In genomic region chr2:69615969-69616368, GRCh38 we compare ENCODE assay signal across 14 cellular contexts. TPM values are rescaled to one million over a fixed set of nuclear protein-coding genes. Genes with fewer than 3 reads are reported as not detected.
DNase-seq lines count a peak whose midpoint lies in the region; ATAC-seq, FAIRE-seq and TF ChIP-seq lines count a peak whose summit lies in the region.
"Had no signal": no experiment of that assay in that cellular context is flagged by ENCODE, and none has a peak within 500 bp of the region (broad histone marks: within the 10 kb centered on the region; RNA-seq: fewer than 3 reads in every experiment).

No MANE protein-coding gene starts in this region.

- FAIRE-seq in GM18507 (lab: Jason Lieb, UNC) = peak; percentile 64

- intact Hi-C loops in Right ventricle myocardium superior (cut with DNase I) = no loop called here
- intact Hi-C loops in dorsolateral prefrontal cortex (cut with DNase I) = no loop called here

- ATAC-seq in GM21381 (IDR thresholded peaks at IDR 0.05; ENCODE audit: unreplicated experiment) (peak; percentile 49), left lobe of liver (peak; percentile 64), Right ventricle myocardium superior (ENCODE audit: poor library complexity) (no peak), HG02759 (IDR thresholded peaks at IDR 0.05; ENCODE audit: unreplicated experiment) (no peak)
- ATAC-seq: heart left ventricle, left colon had no signal

- no peak overlapping the region for H3K4me3 ChIP-seq in dorsolateral prefrontal cortex
- H3K4me3 ChIP-seq: BLaER1, heart left ventricle had no signal

- no peak overlapping the region for H3K27ac ChIP-seq in dorsolateral prefrontal cortex
- H3K27ac ChIP-seq: BLaER1 had no signal

- H3K27me3 ChIP-seq in dorsolateral prefrontal cortex = no peaks in the 10 kb centered on the region
- H3K27me3 ChIP-seq: BLaER1, heart left ventricle had no signal

- no peak for DNase-seq in GM18507 (ENCODE audit: extremely low spot score, insufficient read length, low read depth)
- DNase-seq in MV-4-11 (lab: John Stamatoyannopoulos, UW) = peak; percentile 58
- no peak for DNase-seq in left lobe of liver (ENCODE audit: low spot score)
- DNase-seq in Right ventricle myocardium superior = no peak
- no peak for DNase-seq in mucosa of gallbladder (ENCODE audit: low spot score)
- no peak for DNase-seq in dorsolateral prefrontal cortex
- DNase-seq: heart left ventricle; left colon; NCI-H187 treated with DMSO at 0.1 percent for 48 hours; NCI-H524 treated with DMSO at 0.1 percent for 48 hours; stimulated activated CD4-positive, alpha-beta T cell treated with anti-CD3 and anti-CD28 coated beads, Interleukin-2, amount 100 ng/mL, for 48 hours had no signal

- TF ChIP-seq CTCF in dorsolateral prefrontal cortex (IDR thresholded peaks at IDR 0.05 in 54 of 56, conservative IDR thresholded peaks at IDR 0.05 in 2 of 56; ENCODE audit: low read depth in 1 of 56, partially characterized antibody in 56 of 56) = no peak

RNA-seq across cellular contexts. Expression of gene AAK1, which starts 27.6 kb away (rescaled TPM):
- total RNA-seq in left lobe of liver (16.2 TPM), Right ventricle myocardium superior (87.2 TPM), mucosa of gallbladder (83.4 TPM), dorsolateral prefrontal cortex (100 to 1,000 TPM in 119 of 120 experiments, 10 to 100 TPM in 1; 97.4 to 260 (median 192) TPM)

Comparison
In these comparisons a context has a peak if more than half of its experiments do, and no peak if none do; other contexts are left out.
1. ATAC-seq: peak in GM21381 (single experiment) and left lobe of liver (single experiment); none in Right ventricle myocardium superior (single experiment) and HG02759 (single experiment).